Comparison of ENCODE assay signal across 1 cellular context in the genomic region with DNA sequence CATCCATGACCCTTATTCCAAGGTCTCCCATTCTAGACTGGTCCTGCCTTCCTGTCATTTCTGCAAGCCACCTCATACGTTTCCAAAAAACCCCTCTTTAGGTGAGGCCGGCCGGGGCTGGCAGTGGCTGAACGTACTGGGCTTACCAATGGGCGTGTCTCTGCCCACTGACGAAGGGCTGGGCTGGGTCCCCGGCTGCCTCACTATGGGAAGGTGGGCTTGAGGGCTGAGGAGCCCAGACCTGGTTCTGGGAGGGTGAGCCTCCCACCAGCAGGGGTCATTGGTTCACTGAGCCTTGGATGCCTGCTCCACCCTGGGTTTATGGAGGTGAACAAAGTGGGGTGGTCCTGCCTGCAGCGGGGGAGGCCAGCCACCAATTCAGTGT.
TF ChIP-seq lines count a peak whose summit lies in the region.

No MANE protein-coding gene starts in this region.

TF ChIP-seq in HCT116, 20 proteins besides CTCF, POLR2A, EP300 and RAD21 (continued from another document):
- TF ChIP-seq SRF (IDR thresholded peaks at IDR 0.05; ENCODE audit: low read depth) (no peak), TCF7L2 (IDR thresholded peaks at IDR 0.05; ENCODE audit: borderline replicate concordance, extremely low read depth, insufficient read depth, insufficient read length) (no peak), CEBPB (IDR thresholded peaks at IDR 0.05; ENCODE audit: low read depth) (no peak)
